Comparison of ENCODE assay signal across 32 cellular contexts in the genomic region with DNA sequence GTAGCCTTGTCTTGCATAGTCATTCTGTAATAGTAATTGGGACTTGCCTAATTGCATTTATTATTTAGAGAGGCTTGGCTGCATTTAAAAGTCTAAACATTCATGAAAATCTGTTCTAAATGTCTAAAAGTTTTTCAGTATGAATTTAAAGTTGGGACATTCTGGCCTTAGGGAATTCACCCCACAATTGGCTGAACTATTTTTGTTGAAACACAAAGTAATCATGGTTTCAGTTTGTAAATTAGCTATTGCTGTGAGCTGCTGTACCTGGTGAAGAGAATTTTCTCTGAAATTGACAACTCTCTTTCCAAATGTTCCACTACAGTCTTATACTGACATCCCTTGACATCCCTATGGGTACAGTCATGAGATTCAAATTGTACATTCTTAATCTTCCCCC.
DNase-seq lines count a peak whose midpoint lies in the region; ATAC-seq, FAIRE-seq and TF ChIP-seq lines count a peak whose summit lies in the region.
"Had no signal": no experiment of that assay in that cellular context is flagged by ENCODE, and none has a peak within 500 bp of the region (broad histone marks: within the 10 kb centered on the region; RNA-seq: fewer than 3 reads in every experiment).

No MANE protein-coding gene starts in this region.

- CTCF ChIA-PET in GM12878 (lab: Yijun Ruan, JAX) (interaction anchor here (0.6 to 1.6 kb wide), 2 partner anchors 21 to 43 kb away, joined by 3 read pairs; no protein-coding TSS in a partner anchor), WTC11 (lab: Charles Lee) (interaction anchor here (2.5 kb wide), 1 partner anchor 43 kb away, joined by 9 read pairs; no protein-coding TSS in a partner anchor)

- H3K27ac Mint-ChIP-seq in WTC11: no peak overlapping the region
- H3K27ac Mint-ChIP-seq: progenitor cell of endocrine pancreas, type B pancreatic cell had no signal

- H3K27ac ChIP-seq in GM12878 (ENCODE audit: control insufficient read depth, insufficient read depth): peak overlapping the region; percentile 47
- H3K27ac ChIP-seq: adrenal gland, brain microvascular endothelial cell, dorsolateral prefrontal cortex, GM23248, neutrophil, right lobe of liver, VCaP had no signal

- peak overlapping the region; percentile 74; the same call in 1 of the 2 replicates for H3K4me2 ChIP-seq in GM12878 (ENCODE audit: control insufficient read depth, insufficient read depth)

- H3K9ac ChIP-seq in GM12878 (ENCODE audit: control insufficient read depth, insufficient read depth, low read length): no peak overlapping the region; the same call in 1 of the 2 replicates
- H3K9ac ChIP-seq: GM23248 had no signal

- ATAC-seq in GM18502 (IDR thresholded peaks at IDR 0.05; ENCODE audit: poor library complexity, unreplicated experiment) (peak; percentile 55), GM21619 (IDR thresholded peaks at IDR 0.05; ENCODE audit: unreplicated experiment) (peak; percentile 52), HG03196 (IDR thresholded peaks at IDR 0.05; ENCODE audit: unreplicated experiment) (peak; percentile 50), GM12878 (peak; percentile 36), WTC11 (no peak), GM19467 (IDR thresholded peaks at IDR 0.05; ENCODE audit: unreplicated experiment) (no peak)
- ATAC-seq: activated T-cell treated with anti-CD3 and anti-CD28 coated beads, Interleukin-2, amount 50 U/mL, for 4 hours; HepG2; left lobe of liver; PC-3; right lobe of liver; Right ventricle myocardium inferior had no signal

- H3K79me2 ChIP-seq in GM12878 (ENCODE audit: control insufficient read depth, insufficient read depth, low read length): peaks cover 1% of the 10 kb centered on the region; the same call in 1 of the 2 replicates

- no TSS peak for BruUV-seq in GM12878 (replicated peaks; lab: Mats Ljungman, UMichigan)

- DNase-seq in GM12878 (ENCODE audit: low read depth, low spot score) (no peak), WTC11 (ENCODE audit: low spot score) (no peak), iPS-NIHi7 (ENCODE audit: extremely low spot score) (no peak), NCI-H2081 treated with DMSO at 0.1 percent for 48 hours (lab: John Stamatoyannopoulos, UW) (no peak)
- DNase-seq: ACHN; activated CD4-positive, alpha-beta T cell treated with anti-CD3 and anti-CD28 coated beads for 48 hours; activated T-cell treated with anti-CD3 and anti-CD28 coated beads, Interleukin-2, amount 50 U/mL, for 4 hours; adrenal gland; brain microvascular endothelial cell; dorsolateral prefrontal cortex; GM23248; hypothalamus; Kasumi-1; MV-4-11; NCI-H146; NCI-H446 treated with DMSO at 0.1 percent for 48 hours; PC-3; right lobe of liver; stimulated activated CD4-positive, alpha-beta T cell treated with anti-CD3 and anti-CD28 coated beads, Interleukin-12 subunit alpha, Interleukin-12 subunit beta, amount 100 ng/mL, for 4 hours; stimulated activated CD4-positive, alpha-beta T cell treated with anti-CD3 and anti-CD28 coated beads, Interleukin-4, amount 100 ng/mL, for 1 hour; T-helper 9 cell had no signal

- no peak for TF ChIP-seq EP300 in GM12878 (IDR thresholded peaks at IDR 0.05; ENCODE audit: borderline replicate concordance in 1 of 2, control insufficient read depth in 1 of 2, low read depth in 2 of 2, low read length in 2 of 2)

- H4K20me1 ChIP-seq in GM12878 (ENCODE audit: control insufficient read depth, insufficient read depth): no peaks in the 10 kb centered on the region

- H2AFZ ChIP-seq in GM12878 (ENCODE audit: control insufficient read depth, low read depth, low read length): no peak overlapping the region; the same call in 1 of the 2 replicates
- H2AFZ ChIP-seq: GM23248 had no signal

- no peaks in the 10 kb centered on the region for H3K9me3 Mint-ChIP-seq in WTC11
- H3K9me3 Mint-ChIP-seq: activated T-cell treated with anti-CD3 and anti-CD28 coated beads, Interleukin-2, amount 50 U/mL, for 4 hours; type B pancreatic cell had no signal

- intact Hi-C loops in GM12878 (cut with micrococcal nuclease; ENCODE audit: unreplicated experiment): no loop called here

- no peaks in the 10 kb centered on the region for H3K36me3 ChIP-seq in GM12878 (ENCODE audit: control insufficient read depth in 2 of 2, insufficient read depth in 2 of 2, low read length in 1 of 2)
- H3K36me3 ChIP-seq: adrenal gland, brain microvascular endothelial cell, neutrophil, right lobe of liver had no signal

- H3K27me3 Mint-ChIP-seq in WTC11 (ENCODE audit: low read depth): no peaks in the 10 kb centered on the region
- H3K27me3 Mint-ChIP-seq: progenitor cell of endocrine pancreas, type B pancreatic cell had no signal

- no peaks in the 10 kb centered on the region for H3K27me3 ChIP-seq in GM12878 (replicated peaks in 1 of 2; ENCODE audit: control insufficient read depth in 2 of 2, insufficient read depth in 2 of 2, low read length in 1 of 2)
- H3K27me3 ChIP-seq: adrenal gland, brain microvascular endothelial cell, dorsolateral prefrontal cortex, neutrophil, right lobe of liver had no signal

- H3K4me3 ChIP-seq in GM12878: peak overlapping the region; percentile 30; the same call in 1 of the 2 replicates
- H3K4me3 ChIP-seq: adrenal gland, dorsolateral prefrontal cortex, GM23248, right lobe of liver had no signal

- peaks cover 26% of the 10 kb centered on the region for H3K4me1 Mint-ChIP-seq in WTC11

- TF ChIP-seq POLR2A in GM12878 (IDR thresholded peaks at IDR 0.05; ENCODE audit: low read depth, low read length): no peak

- no peaks in the 10 kb centered on the region for H3K9me3 ChIP-seq in GM12878 (replicated peaks; ENCODE audit: control insufficient read depth, insufficient read depth, low read length)
- H3K9me3 ChIP-seq: adrenal gland, neutrophil, right lobe of liver had no signal

- H3K4me3 Mint-ChIP-seq in WTC11: no peak overlapping the region
- H3K4me3 Mint-ChIP-seq: activated T-cell treated with anti-CD3 and anti-CD28 coated beads, Interleukin-2, amount 50 U/mL, for 4 hours; type B pancreatic cell had no signal

- in situ Hi-C loops in GM12878 (cut with MboI): no loop called here

- RAD21 ChIA-PET in GM12878 (lab: Charles Lee; ENCODE audit: unreplicated experiment): interaction anchor here (1.5 kb wide), 1 partner anchor 167 kb away, joined by 3 read pairs; no protein-coding TSS in a partner anchor

- POLR2A ChIA-PET in GM12878 (lab: Charles Lee) (interaction anchor here (0.7 kb wide), 1 partner anchor 31 kb away, joined by 3 read pairs; no protein-coding TSS in a partner anchor), WTC11 (lab: Charles Lee) (no interaction called here)

- no peak for FAIRE-seq in GM12878 (lab: Jason Lieb, UNC)
- FAIRE-seq: HepG2 had no signal

- H3K36me3 Mint-ChIP-seq in WTC11: no peaks in the 10 kb centered on the region

- no peak for TF ChIP-seq RAD21 in GM12878 (IDR thresholded peaks at IDR 0.05; ENCODE audit: insufficient read depth, low read depth, low read length)

- peaks cover 31% of the 10 kb centered on the region for H3K4me1 ChIP-seq in GM12878 (ENCODE audit: control insufficient read depth, insufficient read depth, low read length)
- H3K4me1 ChIP-seq: right lobe of liver had no signal

- SMC1A ChIA-PET in GM12878 (lab: Charles Lee; ENCODE audit: uncharacterized antibody, unreplicated experiment): interaction anchor here (1.6 to 9.1 kb wide), 4 partner anchors 7 to 52 kb away, joined by 5 to 101 read pairs (median 8); no protein-coding TSS in a partner anchor

- TF ChIP-seq CTCF in GM12878 (IDR thresholded peaks at IDR 0.05 in 2 of 3, conservative IDR thresholded peaks at IDR 0.05 in 1 of 3; ENCODE audit: control insufficient read depth in 2 of 3, extremely low read depth in 1 of 3, insufficient read depth in 1 of 3, low read depth in 3 of 3, low read length in 3 of 3) (no peak), WTC11 (IDR thresholded peaks at IDR 0.05) (no peak)

TF ChIP-seq in GM12878, 131 proteins besides CTCF, POLR2A, EP300 and RAD21 (continues in another document):
- peak; percentile 30; the same call in 1 of the 2 replicates for TF ChIP-seq NFIC (IDR thresholded peaks at IDR 0.05; ENCODE audit: low read depth, low read length)
- TF ChIP-seq, protein P1, sequence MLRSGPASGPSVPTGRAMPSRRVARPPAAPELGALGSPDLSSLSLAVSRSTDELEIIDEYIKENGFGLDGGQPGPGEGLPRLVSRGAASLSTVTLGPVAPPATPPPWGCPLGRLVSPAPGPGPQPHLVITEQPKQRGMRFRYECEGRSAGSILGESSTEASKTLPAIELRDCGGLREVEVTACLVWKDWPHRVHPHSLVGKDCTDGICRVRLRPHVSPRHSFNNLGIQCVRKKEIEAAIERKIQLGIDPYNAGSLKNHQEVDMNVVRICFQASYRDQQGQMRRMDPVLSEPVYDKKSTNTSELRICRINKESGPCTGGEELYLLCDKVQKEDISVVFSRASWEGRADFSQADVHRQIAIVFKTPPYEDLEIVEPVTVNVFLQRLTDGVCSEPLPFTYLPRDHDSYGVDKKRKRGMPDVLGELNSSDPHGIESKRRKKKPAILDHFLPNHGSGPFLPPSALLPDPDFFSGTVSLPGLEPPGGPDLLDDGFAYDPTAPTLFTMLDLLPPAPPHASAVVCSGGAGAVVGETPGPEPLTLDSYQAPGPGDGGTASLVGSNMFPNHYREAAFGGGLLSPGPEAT (IDR thresholded peaks at IDR 0.05; ENCODE audit: low read depth): 0 out of 2 replicates have a peak, but pooled peaks have one; percentile 11
- no peak for TF ChIP-seq FOXM1 (IDR thresholded peaks at IDR 0.05; ENCODE audit: low read depth, low read length)
- no peak for TF ChIP-seq SMAD5 (IDR thresholded peaks at IDR 0.05; ENCODE audit: low read depth)
- no peak for TF ChIP-seq PML (IDR thresholded peaks at IDR 0.05; ENCODE audit: low read length)

TF ChIP-seq in WTC11, 78 proteins besides CTCF, POLR2A, EP300 and RAD21 (continues in another document):
- TF ChIP-seq, protein P2, sequence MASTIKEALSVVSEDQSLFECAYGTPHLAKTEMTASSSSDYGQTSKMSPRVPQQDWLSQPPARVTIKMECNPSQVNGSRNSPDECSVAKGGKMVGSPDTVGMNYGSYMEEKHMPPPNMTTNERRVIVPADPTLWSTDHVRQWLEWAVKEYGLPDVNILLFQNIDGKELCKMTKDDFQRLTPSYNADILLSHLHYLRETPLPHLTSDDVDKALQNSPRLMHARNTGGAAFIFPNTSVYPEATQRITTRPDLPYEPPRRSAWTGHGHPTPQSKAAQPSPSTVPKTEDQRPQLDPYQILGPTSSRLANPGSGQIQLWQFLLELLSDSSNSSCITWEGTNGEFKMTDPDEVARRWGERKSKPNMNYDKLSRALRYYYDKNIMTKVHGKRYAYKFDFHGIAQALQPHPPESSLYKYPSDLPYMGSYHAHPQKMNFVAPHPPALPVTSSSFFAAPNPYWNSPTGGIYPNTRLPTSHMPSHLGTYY (CRISPR knock-in tag; IDR thresholded peaks at IDR 0.05): no peak

Comparison
In these comparisons a context has a peak if more than half of its experiments do, and no peak if none do; other contexts are left out.
1. ATAC-seq: peak in GM18502 (single experiment), GM21619 (single experiment), HG03196 (single experiment) and GM12878 (single experiment); none in WTC11 (single experiment) and GM19467 (single experiment).